ENCODE assay signal across 1 cellular context in the genomic region with DNA sequence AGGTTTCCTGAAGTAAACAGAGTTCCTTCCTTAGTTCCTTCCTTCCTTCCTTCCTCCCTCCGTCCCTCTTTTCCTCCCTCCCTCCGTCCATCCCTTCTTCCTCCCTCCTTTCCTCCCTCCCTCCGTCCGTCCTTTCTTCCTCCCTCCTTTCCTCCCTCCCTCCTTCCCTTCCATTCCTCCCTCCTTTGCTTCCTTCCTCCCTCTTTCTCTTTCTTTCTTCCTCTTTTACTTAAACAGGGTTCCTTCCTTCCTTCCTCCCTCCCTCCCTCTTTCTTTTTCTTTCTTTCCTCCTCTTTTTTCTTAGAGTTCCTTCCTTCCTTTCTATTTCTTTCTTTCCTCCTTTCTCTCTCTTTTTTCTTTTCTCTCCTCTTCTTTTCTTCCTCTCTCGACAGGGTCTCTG.
TF ChIP-seq lines count a peak whose summit lies in the region.

No MANE protein-coding gene starts in this region.

TF ChIP-seq in HEK293, 187 proteins besides CTCF, POLR2A, EP300 and RAD21 (continued from another document):
- TF ChIP-seq, protein P1, sequence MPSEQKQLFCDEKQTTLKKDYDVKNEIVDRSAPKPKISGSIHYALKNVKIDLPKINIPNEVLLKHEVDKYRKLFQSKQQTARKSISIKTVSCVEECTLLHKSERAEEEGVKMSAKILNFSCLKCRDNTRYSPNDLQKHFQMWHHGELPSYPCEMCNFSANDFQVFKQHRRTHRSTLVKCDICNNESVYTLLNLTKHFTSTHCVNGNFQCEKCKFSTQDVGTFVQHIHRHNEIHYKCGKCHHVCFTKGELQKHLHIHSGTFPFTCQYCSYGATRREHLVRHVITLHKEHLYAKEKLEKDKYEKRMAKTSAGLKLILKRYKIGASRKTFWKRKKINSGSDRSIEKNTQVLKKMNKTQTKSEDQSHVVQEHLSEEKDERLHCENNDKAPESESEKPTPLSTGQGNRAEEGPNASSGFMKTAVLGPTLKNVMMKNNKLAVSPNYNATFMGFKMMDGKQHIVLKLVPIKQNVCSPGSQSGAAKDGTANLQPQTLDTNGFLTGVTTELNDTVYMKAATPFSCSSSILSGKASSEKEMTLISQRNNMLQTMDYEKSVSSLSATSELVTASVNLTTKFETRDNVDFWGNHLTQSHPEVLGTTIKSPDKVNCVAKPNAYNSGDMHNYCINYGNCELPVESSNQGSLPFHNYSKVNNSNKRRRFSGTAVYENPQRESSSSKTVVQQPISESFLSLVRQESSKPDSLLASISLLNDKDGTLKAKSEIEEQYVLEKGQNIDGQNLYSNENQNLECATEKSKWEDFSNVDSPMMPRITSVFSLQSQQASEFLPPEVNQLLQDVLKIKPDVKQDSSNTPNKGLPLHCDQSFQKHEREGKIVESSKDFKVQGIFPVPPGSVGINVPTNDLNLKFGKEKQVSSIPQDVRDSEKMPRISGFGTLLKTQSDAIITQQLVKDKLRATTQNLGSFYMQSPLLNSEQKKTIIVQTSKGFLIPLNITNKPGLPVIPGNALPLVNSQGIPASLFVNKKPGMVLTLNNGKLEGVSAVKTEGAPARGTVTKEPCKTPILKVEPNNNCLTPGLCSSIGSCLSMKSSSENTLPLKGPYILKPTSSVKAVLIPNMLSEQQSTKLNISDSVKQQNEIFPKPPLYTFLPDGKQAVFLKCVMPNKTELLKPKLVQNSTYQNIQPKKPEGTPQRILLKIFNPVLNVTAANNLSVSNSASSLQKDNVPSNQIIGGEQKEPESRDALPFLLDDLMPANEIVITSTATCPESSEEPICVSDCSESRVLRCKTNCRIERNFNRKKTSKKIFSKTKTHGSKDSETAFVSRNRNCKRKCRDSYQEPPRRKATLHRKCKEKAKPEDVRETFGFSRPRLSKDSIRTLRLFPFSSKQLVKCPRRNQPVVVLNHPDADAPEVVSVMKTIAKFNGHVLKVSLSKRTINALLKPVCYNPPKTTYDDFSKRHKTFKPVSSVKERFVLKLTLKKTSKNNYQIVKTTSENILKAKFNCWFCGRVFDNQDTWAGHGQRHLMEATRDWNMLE (tag by site-specific recombination; conservative IDR thresholded peaks at IDR 0.05; ENCODE audit: low read depth): no peak
- peak; percentile 96 for TF ChIP-seq ZNF366 (tag by site-specific recombination; conservative IDR thresholded peaks at IDR 0.05)
